In genomic region chr2:15591692-15592463, GRCh38 we compare ENCODE assay signal across 8 cellular contexts. TPM values are rescaled to one million over a fixed set of nuclear protein-coding genes. Genes with fewer than 3 reads are reported as not detected.
A peak's percentile ranks its signal among the peaks of the same experiment; 100 is the strongest.
DNase-seq lines count a peak whose midpoint lies in the region; ATAC-seq and FAIRE-seq lines count a peak whose summit lies in the region.

Gene DDX1, plus strand, starts transcription at chr2:15591868. Its CDS starts 66 bp downstream, at chr2:15591934.

- H3K4me1 Mint-ChIP-seq in naive thymus-derived CD8-positive, alpha-beta T cell: peaks cover 16 to 48% (median 44%) of the 10 kb centered on the region in 4 donors
- peaks cover 10 to 29% of the 10 kb centered on the region in 2 donors for H3K4me1 Mint-ChIP-seq in stimulated activated naive B cell treated with anti-CD40 and anti-IgM and Interleukin-4, amounts not matched to agents 10 μg/mL and 1 μg/mL and 100 μg/mL, for 72 hours

- H3K27me3 Mint-ChIP-seq in naive thymus-derived CD8-positive, alpha-beta T cell: no peaks in the 10 kb centered on the region
- H3K27me3 Mint-ChIP-seq in stimulated activated naive B cell treated with anti-CD40 and anti-IgM and Interleukin-4, amounts not matched to agents 10 μg/mL and 1 μg/mL and 100 μg/mL, for 72 hours: no peaks in the 10 kb centered on the region

- DNase-seq in DMS79 treated with DMSO at 0.1 percent for 48 hours (lab: John Stamatoyannopoulos, UW): peak; percentile 70
- peak; percentile 90 for DNase-seq in KBM-7
- peak; percentile 66 for DNase-seq in RCC 7860 (ENCODE audit: low spot score)
- peak; percentile 73 to 81 for DNase-seq in activated T-helper 1 cell treated with anti-CD3 and anti-CD28 coated beads, Interleukin-2, amount 50 U/mL, for 16 hours (ENCODE audit: low read depth in 1 of 2, low spot score in 1 of 2)
- peak; percentile 87 for DNase-seq in fibroblast of gingiva (ENCODE audit: low read depth)
- peak; percentile 72 to 89 (median 82) for DNase-seq in naive thymus-derived CD8-positive, alpha-beta T cell
- peak; percentile 86 for DNase-seq in stimulated activated naive B cell treated with anti-CD40 and anti-IgM and Interleukin-4, amounts not matched to agents 10 μg/mL and 1 μg/mL and 100 μg/mL, for 72 hours

- peak; percentile 93 for ATAC-seq in GM21723 (IDR thresholded peaks at IDR 0.05; ENCODE audit: unreplicated experiment)
- peak; percentile 95 to 96 for ATAC-seq in naive thymus-derived CD8-positive, alpha-beta T cell
- ATAC-seq in stimulated activated naive B cell treated with anti-CD40 and anti-IgM and Interleukin-4, amounts not matched to agents 10 μg/mL and 1 μg/mL and 100 μg/mL, for 72 hours (replicated peaks): peak; percentile 92 to 95

- POLR2A ChIA-PET in naive thymus-derived CD8-positive, alpha-beta T cell (lab: Charles Lee): interaction anchor here (0.8 to 2.1 kb wide), 4 partner anchors 10 to 30 kb away, joined by 3 to 13 read pairs (median 3); partner anchors contain the start of gene NBAS

- peak within 1 kb of the TSS; percentile 90 to 98 (median 94) for H3K4me3 Mint-ChIP-seq in naive thymus-derived CD8-positive, alpha-beta T cell
- H3K4me3 Mint-ChIP-seq in stimulated activated naive B cell treated with anti-CD40 and anti-IgM and Interleukin-4, amounts not matched to agents 10 μg/mL and 1 μg/mL and 100 μg/mL, for 72 hours: peak within 1 kb of the TSS; percentile 95 to 97

- peak within 1 kb of the TSS; percentile 94 to 97 (median 96) for H3K27ac Mint-ChIP-seq in naive thymus-derived CD8-positive, alpha-beta T cell
- H3K27ac Mint-ChIP-seq in stimulated activated naive B cell treated with anti-CD40 and anti-IgM and Interleukin-4, amounts not matched to agents 10 μg/mL and 1 μg/mL and 100 μg/mL, for 72 hours: peak within 1 kb of the TSS; percentile 98

- FAIRE-seq in RCC 7860 (lab: Jason Lieb, UNC): no peak

- H3K36me3 Mint-ChIP-seq in naive thymus-derived CD8-positive, alpha-beta T cell: peaks cover 6 to 22% (median 13%) of the 10 kb centered on the region in 3 donors
- peaks cover 19 to 27% of the 10 kb centered on the region in 2 donors for H3K36me3 Mint-ChIP-seq in stimulated activated naive B cell treated with anti-CD40 and anti-IgM and Interleukin-4, amounts not matched to agents 10 μg/mL and 1 μg/mL and 100 μg/mL, for 72 hours

- in situ Hi-C loops in KBM-7 (cut with MboI; ENCODE audit: low pct_unique_long_range_greater_than_20kb, low sequenced_read_pairs): no loop called here

- H3K9me3 Mint-ChIP-seq in naive thymus-derived CD8-positive, alpha-beta T cell: no peaks in the 10 kb centered on the region
- H3K9me3 Mint-ChIP-seq in stimulated activated naive B cell treated with anti-CD40 and anti-IgM and Interleukin-4, amounts not matched to agents 10 μg/mL and 1 μg/mL and 100 μg/mL, for 72 hours: no peaks in the 10 kb centered on the region

RNA-seq across cellular contexts. Expression of gene DDX1, which starts in this region (rescaled TPM):
- 10 to 100 TPM; 57.7 to 64.1 TPM for total RNA-seq in naive thymus-derived CD8-positive, alpha-beta T cell
- 10 to 100 TPM; 39.9 to 58.0 (median 41.3) TPM for polyA plus RNA-seq in naive thymus-derived CD8-positive, alpha-beta T cell

Comparison
In these comparisons a context has a peak if more than half of its experiments do, and no peak if none do; other contexts are left out.
1. Peak in every context shown above with its lines: DNase-seq and ATAC-seq.